Comparison of ENCODE assay signal across 10 cellular contexts in genomic region chr14:73568886-73569184, GRCh38. TPM values are rescaled to one million over a fixed set of nuclear protein-coding genes. Genes with fewer than 3 reads are reported as not detected.
DNase-seq lines count a peak whose midpoint lies in the region; ATAC-seq, FAIRE-seq and TF ChIP-seq lines count a peak whose summit lies in the region.
"Not testable (repeated sequence)": the region's sequence is repeated elsewhere in the genome, so short reads cannot be mapped to it uniquely, and the experiment has no call there.
"Had no signal": no experiment of that assay in that cellular context is flagged by ENCODE, and none has a peak within 500 bp of the region (broad histone marks: within the 10 kb centered on the region; RNA-seq: fewer than 3 reads in every experiment).

No MANE protein-coding gene starts in this region.

- peak overlapping the region; percentile 96 to 98 (median 97) for H3K4me3 Mint-ChIP-seq in CD4-positive, CD25-positive, alpha-beta regulatory T cell
- peak overlapping the region; percentile 86 to 93 (median 93) for H3K4me3 Mint-ChIP-seq in T-cell

- DNase-seq in CD4-positive, CD25-positive, alpha-beta regulatory T cell; T-cell; ascending aorta (ENCODE audit: low spot score in 2 of 2); epithelial cell of proximal tubule (ENCODE audit: low read depth); left lung; pancreas; tibial artery: not testable (repeated sequence)

- H3K27ac Mint-ChIP-seq in CD4-positive, CD25-positive, alpha-beta regulatory T cell: peak overlapping the region; percentile 85 to 99 (median 96)
- peak overlapping the region; percentile 93 to 94 for H3K27ac Mint-ChIP-seq in T-cell

- peaks cover 20% of the 10 kb centered on the region for H3K36me3 Mint-ChIP-seq in CD4-positive, CD25-positive, alpha-beta regulatory T cell
- peaks cover 28% of the 10 kb centered on the region for H3K36me3 Mint-ChIP-seq in T-cell

- peak; percentile 45 for FAIRE-seq in pancreas (lab: Jason Lieb, UNC)

- peak overlapping the region; percentile 82 for H3K4me3 ChIP-seq in CD4-positive, CD25-positive, alpha-beta regulatory T cell (ENCODE audit: low read depth, low read length)
- H3K4me3 ChIP-seq in ascending aorta (peak overlapping the region; percentile 80 to 83), epithelial cell of proximal tubule (ENCODE audit: low read depth, low read length) (peak overlapping the region; percentile 68), left lung (peak overlapping the region; percentile 63 to 64), pancreas (peak overlapping the region; percentile 33 to 63 (median 53)), tibial artery (peak overlapping the region; percentile 61 to 67)

- TF ChIP-seq CTCF in ascending aorta (IDR thresholded peaks at IDR 0.05); epithelial cell of proximal tubule (conservative IDR thresholded peaks at IDR 0.05; ENCODE audit: low read depth, low read length); left lung (IDR thresholded peaks at IDR 0.05); pancreas (IDR thresholded peaks at IDR 0.05); tibial artery (IDR thresholded peaks at IDR 0.05): not testable (repeated sequence)

- POLR2A ChIA-PET in T-cell (lab: Charles Lee): interaction anchor here (0.5 to 1.1 kb wide), 7 partner anchors 9 to 381 kb away, joined by 3 to 5 read pairs (median 3); partner anchors contain the start of genes FAM161B (in 1 of the 2) and RIOX1 (in 1 of the 2)

- CTCF ChIA-PET in T-cell (lab: Charles Lee): interaction anchor here (0.6 to 3.5 kb wide), 15 partner anchors 21 to 396 kb away, joined by 3 to 35 read pairs (median 3); partner anchors contain the start of genes ACOT6 (in 1 of the 2), NUMB (in 1 of the 2) and RIOX1 (in 1 of the 2)

- H3K27me3 ChIP-seq in CD4-positive, CD25-positive, alpha-beta regulatory T cell (ENCODE audit: control insufficient read depth, insufficient read depth, low read length); ascending aorta; left lung; pancreas; tibial artery: not testable (repeated sequence)

- not testable (repeated sequence) for ATAC-seq in CD4-positive, CD25-positive, alpha-beta regulatory T cell (ENCODE audit: low read depth in 2 of 2); left lung; pancreas
- ATAC-seq in HG03521 (IDR thresholded peaks at IDR 0.05; ENCODE audit: unreplicated experiment) (peak; percentile 4), T-cell (replicated peaks in 1 of 4) (peak; percentile 2 to 9 (median 3))

- not testable (repeated sequence) for H3K9me3 ChIP-seq in CD4-positive, CD25-positive, alpha-beta regulatory T cell (ENCODE audit: control insufficient read depth in 2 of 2, low read length in 2 of 2); ascending aorta; left lung; pancreas; tibial artery

- H3K36me3 ChIP-seq in CD4-positive, CD25-positive, alpha-beta regulatory T cell (ENCODE audit: control insufficient read depth, insufficient read depth, low read length); ascending aorta; left lung; pancreas: not testable (repeated sequence)
- peaks cover 0 to 14% (median 6%) of the 10 kb centered on the region in 3 donors for H3K36me3 ChIP-seq in tibial artery

- H3K4me1 ChIP-seq in CD4-positive, CD25-positive, alpha-beta regulatory T cell (ENCODE audit: control insufficient read depth, insufficient read depth, low read length, poor library complexity, severe bottlenecking): peaks cover 38% of the 10 kb centered on the region
- H3K4me1 ChIP-seq in ascending aorta (peaks cover 0 to 26% of the 10 kb centered on the region in 2 donors), left lung (peaks cover 4 to 41% of the 10 kb centered on the region in 2 donors), pancreas (peaks cover 0 to 18% (median 0%) of the 10 kb centered on the region in 3 donors), tibial artery (peaks cover 0 to 36% (median 15%) of the 10 kb centered on the region in 4 donors)

- intact Hi-C loops in ascending aorta (cut with DNase I): loop anchor here (5.0 kb wide), 1 partner anchor 47 kb away; no protein-coding TSS in a partner anchor
- intact Hi-C loops in left lung (cut with DNase I); pancreas (cut with DNase I); tibial artery (cut with DNase I; ENCODE audit: low total_unique reads): not testable (repeated sequence)

- H3K27ac ChIP-seq in CD4-positive, CD25-positive, alpha-beta regulatory T cell (ENCODE audit: insufficient read depth, low read length, poor library complexity, severe bottlenecking): peak overlapping the region; percentile 79
- peak overlapping the region; percentile 91 to 96 for H3K27ac ChIP-seq in ascending aorta
- peak overlapping the region; percentile 87 to 93 for H3K27ac ChIP-seq in left lung
- H3K27ac ChIP-seq in pancreas: peak overlapping the region; percentile 38 to 89 (median 88)
- peak overlapping the region; percentile 86 to 99 for H3K27ac ChIP-seq in tibial artery

- H3K9me3 Mint-ChIP-seq in CD4-positive, CD25-positive, alpha-beta regulatory T cell; T-cell: not testable (repeated sequence)

- 6 to 8% methylated on average over 4 of the region's 4 CpGs for WGBS in pancreas, 2 donors

- peaks cover 22 to 61% (median 39%) of the 10 kb centered on the region in 4 donors for H3K4me1 Mint-ChIP-seq in CD4-positive, CD25-positive, alpha-beta regulatory T cell
- peaks cover 41 to 51% (median 50%) of the 10 kb centered on the region in 3 donors for H3K4me1 Mint-ChIP-seq in T-cell

- not testable (repeated sequence) for H3K27me3 Mint-ChIP-seq in CD4-positive, CD25-positive, alpha-beta regulatory T cell; T-cell

RNA-seq across cellular contexts. Expression of gene ACOT2, which starts 0.2 kb away (rescaled TPM):
- total RNA-seq in CD4-positive, CD25-positive, alpha-beta regulatory T cell: 15.4 TPM
- polyA plus RNA-seq in CD4-positive, CD25-positive, alpha-beta regulatory T cell: 10 to 100 TPM; 34.4 to 44.2 (median 40.7) TPM
- total RNA-seq in T-cell (10 to 100 TPM; 11.8 to 14.7 (median 12.9) TPM), ascending aorta (44.5 TPM), epithelial cell of proximal tubule (9.2 and 22.9 TPM in 2 replicates), left lung (10 to 100 TPM; 32.5 to 44.5 TPM), pancreas (10 to 100 TPM in 3 of 6 donors, 1 to 10 TPM in 3; 4.4 to 11.6 (median 9.3) TPM)
- polyA plus RNA-seq in pancreas: 10 to 100 TPM in 1 of 2 donors, 1 to 10 TPM in 1; 9.3 to 12.8 TPM

RNA-seq across cellular contexts. Expression of gene HEATR4, which starts 10.1 kb away (rescaled TPM):
- total RNA-seq in CD4-positive, CD25-positive, alpha-beta regulatory T cell: not detected
- under 1 TPM in 2 of 4 donors, not detected in 2; 0.20 to 0.41 TPM for polyA plus RNA-seq in CD4-positive, CD25-positive, alpha-beta regulatory T cell
- under 1 TPM in 1 of 5 donors, not detected in 4; 0.09 TPM for total RNA-seq in T-cell
- total RNA-seq in ascending aorta: not detected
- total RNA-seq in epithelial cell of proximal tubule: 0.06 and 0.07 TPM in 2 replicates
- total RNA-seq in left lung: under 1 TPM; 0.41 to 0.63 TPM
- under 1 TPM in 5 of 6 donors, not detected in 1; 0.09 to 0.22 (median 0.14) TPM for total RNA-seq in pancreas
- under 1 TPM; 0.05 to 0.65 TPM for polyA plus RNA-seq in pancreas

RNA-seq across cellular contexts. Expression of gene ACOT4, which starts 22.8 kb away (rescaled TPM):
- total RNA-seq in CD4-positive, CD25-positive, alpha-beta regulatory T cell: 1.1 TPM
- polyA plus RNA-seq in CD4-positive, CD25-positive, alpha-beta regulatory T cell: 1 to 10 TPM; 2.6 to 6.7 (median 3.9) TPM
- total RNA-seq in T-cell (1 to 10 TPM in 4 of 5 donors, under 1 TPM in 1; 0.55 to 1.6 (median 1.2) TPM), ascending aorta (1.9 TPM), epithelial cell of proximal tubule (5.6 and 7.0 TPM in 2 replicates), left lung (1 to 10 TPM; 2.7 to 4.8 TPM), pancreas (1 to 10 TPM in 4 of 6 donors, under 1 TPM in 1, not detected in 1; 0.59 to 1.9 (median 1.2) TPM)
- under 1 TPM; 0.68 to 0.75 TPM for polyA plus RNA-seq in pancreas

RNA-seq across cellular contexts. Expression of gene ACOT1, which starts 31.9 kb away (rescaled TPM):
- total RNA-seq in CD4-positive, CD25-positive, alpha-beta regulatory T cell: 1.7 TPM
- 1 to 10 TPM; 4.2 to 5.9 (median 5.0) TPM for polyA plus RNA-seq in CD4-positive, CD25-positive, alpha-beta regulatory T cell
- total RNA-seq in T-cell (1 to 10 TPM in 4 of 5 donors, under 1 TPM in 1; 0.23 to 2.7 (median 1.9) TPM), ascending aorta (8.7 TPM), epithelial cell of proximal tubule (4.8 and 10.6 TPM in 2 replicates), left lung (10 to 100 TPM; 11.5 to 13.6 TPM), pancreas (1 to 10 TPM in 5 of 6 donors, under 1 TPM in 1; 0.69 to 2.8 (median 1.5) TPM)
- 1 to 10 TPM; 1.0 to 1.5 TPM for polyA plus RNA-seq in pancreas

RNA-seq across cellular contexts. Expression of gene ACOT6, which starts 43.5 kb away (rescaled TPM):
- total RNA-seq in CD4-positive, CD25-positive, alpha-beta regulatory T cell: not detected
- polyA plus RNA-seq in CD4-positive, CD25-positive, alpha-beta regulatory T cell: under 1 TPM in 1 of 4 donors, not detected in 3; 0.16 TPM
- total RNA-seq in T-cell (not detected), ascending aorta (not detected), epithelial cell of proximal tubule (0.07 TPM in 1 of 2 replicates, not detected in the other), left lung (not detected), pancreas (not detected)
- not detected for polyA plus RNA-seq in pancreas
- total RNA-seq: left ventricle myocardium superior, subcutaneous adipose tissue had no signal
